ENCODE assay signal across 11 cellular contexts in genomic region chr1:197391303-197392226, GRCh38.
A peak's percentile ranks its signal among the peaks of the same experiment; 100 is the strongest.
DNase-seq lines count a peak whose midpoint lies in the region; ATAC-seq and TF ChIP-seq lines count a peak whose summit lies in the region.
"Had no signal": no experiment of that assay in that cellular context is flagged by ENCODE, and none has a peak within 500 bp of the region (broad histone marks: within the 10 kb centered on the region; RNA-seq: fewer than 3 reads in every experiment).

No MANE protein-coding gene starts in this region.

- no peak overlapping the region for H3K4me3 Mint-ChIP-seq in activated CD4-positive, alpha-beta memory T cell treated with anti-CD3 and anti-CD28 coated beads for 36 hours
- no peak overlapping the region for H3K4me3 Mint-ChIP-seq in activated CD4-positive, alpha-beta memory T cell treated with anti-CD3 and anti-CD28 coated beads, Interleukin-2, amount 10 ng/mL, durations not matched to agents 7 days and 5 days
- no peak overlapping the region for H3K4me3 Mint-ChIP-seq in activated T-helper 1 cell treated with anti-CD3 and anti-CD28 coated beads, Interleukin-12 subunit alpha, Interleukin-12 subunit beta, Interleukin-2, Interleukin-4 antibody, amounts not matched to agents 30 ng/mL and 10 ng/mL and 1 ng/mL, durations not matched to agents 14 hours and 24 hours and 36 hours
- peak overlapping the region in 9 of 10 donors; percentile 28 to 72 (median 68) for H3K4me3 Mint-ChIP-seq in naive thymus-derived CD4-positive, alpha-beta T cell

- peak; percentile 95 for ATAC-seq in naive thymus-derived CD4-positive, alpha-beta T cell
- ATAC-seq: sciatic nerve had no signal

- H3K27me3 ChIP-seq in naive thymus-derived CD4-positive, alpha-beta T cell (ENCODE audit: control insufficient read depth in 2 of 2, insufficient read depth in 2 of 2, low read length in 2 of 2), result no peaks in the 10 kb centered on the region

- H3K27me3 Mint-ChIP-seq in activated CD4-positive, alpha-beta memory T cell treated with anti-CD3 and anti-CD28 coated beads for 36 hours, result no peaks in the 10 kb centered on the region
- H3K27me3 Mint-ChIP-seq in activated CD4-positive, alpha-beta memory T cell treated with anti-CD3 and anti-CD28 coated beads, Interleukin-2, amount 10 ng/mL, durations not matched to agents 7 days and 5 days, result no peaks in the 10 kb centered on the region
- peaks cover 7% of the 10 kb centered on the region for H3K27me3 Mint-ChIP-seq in activated T-helper 1 cell treated with anti-CD3 and anti-CD28 coated beads, Interleukin-12 subunit alpha, Interleukin-12 subunit beta, Interleukin-2, Interleukin-4 antibody, amounts not matched to agents 30 ng/mL and 10 ng/mL and 1 ng/mL, durations not matched to agents 14 hours and 24 hours and 36 hours (ENCODE audit: insufficient read depth)
- peaks cover 0 to 20% (median 0%) of the 10 kb centered on the region in 5 donors for H3K27me3 Mint-ChIP-seq in naive thymus-derived CD4-positive, alpha-beta T cell

- H3K27ac ChIP-seq in naive thymus-derived CD4-positive, alpha-beta T cell (ENCODE audit: low read depth, low read length), result peak overlapping the region; percentile 45

- POLR2A ChIA-PET in activated CD4-positive, alpha-beta memory T cell treated with anti-CD3 and anti-CD28 coated beads for 36 hours (lab: Charles Lee), result no interaction called here
- POLR2A ChIA-PET in activated CD4-positive, alpha-beta memory T cell treated with anti-CD3 and anti-CD28 coated beads, Interleukin-2, amount 10 ng/mL, durations not matched to agents 7 days and 5 days (lab: Charles Lee), result no interaction called here
- POLR2A ChIA-PET in naive thymus-derived CD4-positive, alpha-beta T cell (lab: Charles Lee), result interaction anchor here (1.2 kb wide), 1 partner anchor 11 kb away, joined by 3 read pairs; no protein-coding TSS in a partner anchor

- CTCF ChIA-PET in activated CD4-positive, alpha-beta memory T cell treated with anti-CD3 and anti-CD28 coated beads for 36 hours (lab: Charles Lee), result interaction anchor here (0.6 to 2.0 kb wide), 3 partner anchors 8 to 17 kb away, joined by 3 to 10 read pairs (median 3); no protein-coding TSS in a partner anchor
- CTCF ChIA-PET in activated CD4-positive, alpha-beta memory T cell treated with anti-CD3 and anti-CD28 coated beads, Interleukin-2, amount 10 ng/mL, durations not matched to agents 7 days and 5 days (lab: Charles Lee), result interaction anchor here (1.0 to 1.2 kb wide), 2 partner anchors 8 to 35 kb away, joined by 3 to 6 read pairs; no protein-coding TSS in a partner anchor
- CTCF ChIA-PET in naive thymus-derived CD4-positive, alpha-beta T cell (lab: Charles Lee), result interaction anchor here (1.3 kb wide), 2 partner anchors 8 kb away, joined by 3 to 7 read pairs; no protein-coding TSS in a partner anchor

- peak overlapping the region; percentile 15 for H3K27ac Mint-ChIP-seq in activated CD4-positive, alpha-beta memory T cell treated with anti-CD3 and anti-CD28 coated beads for 36 hours
- H3K27ac Mint-ChIP-seq in activated CD4-positive, alpha-beta memory T cell treated with anti-CD3 and anti-CD28 coated beads, Interleukin-2, amount 10 ng/mL, durations not matched to agents 7 days and 5 days, result no peak overlapping the region
- peak overlapping the region; percentile 18 for H3K27ac Mint-ChIP-seq in activated T-helper 1 cell treated with anti-CD3 and anti-CD28 coated beads, Interleukin-12 subunit alpha, Interleukin-12 subunit beta, Interleukin-2, Interleukin-4 antibody, amounts not matched to agents 30 ng/mL and 10 ng/mL and 1 ng/mL, durations not matched to agents 14 hours and 24 hours and 36 hours
- peak overlapping the region; percentile 65 to 93 (median 88) for H3K27ac Mint-ChIP-seq in naive thymus-derived CD4-positive, alpha-beta T cell

- H3K9me3 ChIP-seq in naive thymus-derived CD4-positive, alpha-beta T cell (ENCODE audit: control insufficient read depth in 2 of 3, low read length in 3 of 3), result no peaks in the 10 kb centered on the region

- TF ChIP-seq CTCF in NB4 (IDR thresholded peaks at IDR 0.05; ENCODE audit: low read depth, low read length), result no peak

- TF ChIP-seq POLR2A in NB4 (IDR thresholded peaks at IDR 0.05; ENCODE audit: extremely low read depth, insufficient read length), result no peak

- H3K4me3 ChIP-seq in NB4 (ENCODE audit: low read depth, low read length), result no peak overlapping the region
- no peak overlapping the region for H3K4me3 ChIP-seq in naive thymus-derived CD4-positive, alpha-beta T cell (ENCODE audit: low read length)

- peaks cover 0 to 28% of the 10 kb centered on the region in 2 donors for H3K4me1 ChIP-seq in naive thymus-derived CD4-positive, alpha-beta T cell (ENCODE audit: control insufficient read depth in 2 of 2, insufficient read depth in 2 of 2, low read length in 2 of 2)

- H3K4me1 Mint-ChIP-seq in activated CD4-positive, alpha-beta memory T cell treated with anti-CD3 and anti-CD28 coated beads for 36 hours (ENCODE audit: low read depth), result peaks cover 32% of the 10 kb centered on the region
- H3K4me1 Mint-ChIP-seq in activated CD4-positive, alpha-beta memory T cell treated with anti-CD3 and anti-CD28 coated beads, Interleukin-2, amount 10 ng/mL, durations not matched to agents 7 days and 5 days, result peaks cover 13% of the 10 kb centered on the region
- peaks cover 20% of the 10 kb centered on the region for H3K4me1 Mint-ChIP-seq in activated T-helper 1 cell treated with anti-CD3 and anti-CD28 coated beads, Interleukin-12 subunit alpha, Interleukin-12 subunit beta, Interleukin-2, Interleukin-4 antibody, amounts not matched to agents 30 ng/mL and 10 ng/mL and 1 ng/mL, durations not matched to agents 14 hours and 24 hours and 36 hours (ENCODE audit: low read depth)
- H3K4me1 Mint-ChIP-seq in naive thymus-derived CD4-positive, alpha-beta T cell, result peaks cover 18 to 56% (median 46%) of the 10 kb centered on the region in 7 donors

- H3K36me3 ChIP-seq in naive thymus-derived CD4-positive, alpha-beta T cell (ENCODE audit: control insufficient read depth in 2 of 3, insufficient read depth in 3 of 3, low read length in 3 of 3), result no peaks in the 10 kb centered on the region

- DNase-seq in activated CD4-positive, alpha-beta memory T cell treated with anti-CD3 and anti-CD28 coated beads for 36 hours, result no peak
- DNase-seq in activated CD4-positive, alpha-beta memory T cell treated with anti-CD3 and anti-CD28 coated beads, Interleukin-2, amount 10 ng/mL, durations not matched to agents 7 days and 5 days, result no peak
- DNase-seq in NB4 (ENCODE audit: low read depth) (peak; percentile 42), NCI-H526 (lab: John Stamatoyannopoulos, UW) (no peak), GM03348 (ENCODE audit: low spot score) (no peak)
- DNase-seq in activated T-helper 1 cell treated with anti-CD3 and anti-CD28 coated beads, Interleukin-12 subunit alpha, Interleukin-12 subunit beta, Interleukin-2, Interleukin-4 antibody, amounts not matched to agents 30 ng/mL and 10 ng/mL and 1 ng/mL, durations not matched to agents 14 hours and 24 hours and 36 hours (ENCODE audit: low spot score), result no peak
- peak in 7 of 9 donors; percentile 63 to 89 (median 82) for DNase-seq in naive thymus-derived CD4-positive, alpha-beta T cell
- no peak for DNase-seq in activated CD4-positive, CD25-positive, alpha-beta regulatory T cell treated with anti-CD3 and anti-CD28 coated beads, Interleukin-2, amount 50 U/mL, for 72 hours
- DNase-seq: NCI-H1092; NK-92 treated with Interleukin-12 subunit alpha and Interleukin-12 subunit beta, amount 100 ng/mL, for 24 hours had no signal

- intact Hi-C loops in activated CD4-positive, alpha-beta memory T cell treated with anti-CD3 and anti-CD28 coated beads for 36 hours (cut with micrococcal nuclease), result no loop called here
- intact Hi-C loops in activated T-helper 1 cell treated with anti-CD3 and anti-CD28 coated beads, Interleukin-12 subunit alpha, Interleukin-12 subunit beta, Interleukin-2, Interleukin-4 antibody, amounts not matched to agents 30 ng/mL and 10 ng/mL and 1 ng/mL, durations not matched to agents 14 hours and 24 hours and 36 hours (cut with micrococcal nuclease), result loop anchor here (10.0 kb wide), 1 partner anchor 533 kb away; no protein-coding TSS in a partner anchor
- intact Hi-C loops in naive thymus-derived CD4-positive, alpha-beta T cell (cut with micrococcal nuclease), result loop anchor here in 1 of 2 donors (1.0 to 5.0 kb wide), 7 partner anchors 9 to 1076 kb away; partner anchors contain the start of genes C1orf53 and NEK7

- no peaks in the 10 kb centered on the region for H3K9me3 Mint-ChIP-seq in activated CD4-positive, alpha-beta memory T cell treated with anti-CD3 and anti-CD28 coated beads for 36 hours
- H3K9me3 Mint-ChIP-seq in activated CD4-positive, alpha-beta memory T cell treated with anti-CD3 and anti-CD28 coated beads, Interleukin-2, amount 10 ng/mL, durations not matched to agents 7 days and 5 days, result no peaks in the 10 kb centered on the region
- no peaks in the 10 kb centered on the region for H3K9me3 Mint-ChIP-seq in activated T-helper 1 cell treated with anti-CD3 and anti-CD28 coated beads, Interleukin-12 subunit alpha, Interleukin-12 subunit beta, Interleukin-2, Interleukin-4 antibody, amounts not matched to agents 30 ng/mL and 10 ng/mL and 1 ng/mL, durations not matched to agents 14 hours and 24 hours and 36 hours
- no peaks in the 10 kb centered on the region for H3K9me3 Mint-ChIP-seq in naive thymus-derived CD4-positive, alpha-beta T cell

- H3K36me3 Mint-ChIP-seq in activated CD4-positive, alpha-beta memory T cell treated with anti-CD3 and anti-CD28 coated beads for 36 hours, result no peaks in the 10 kb centered on the region
- no peaks in the 10 kb centered on the region for H3K36me3 Mint-ChIP-seq in activated CD4-positive, alpha-beta memory T cell treated with anti-CD3 and anti-CD28 coated beads, Interleukin-2, amount 10 ng/mL, durations not matched to agents 7 days and 5 days (ENCODE audit: low read depth)
- no peaks in the 10 kb centered on the region for H3K36me3 Mint-ChIP-seq in activated T-helper 1 cell treated with anti-CD3 and anti-CD28 coated beads, Interleukin-12 subunit alpha, Interleukin-12 subunit beta, Interleukin-2, Interleukin-4 antibody, amounts not matched to agents 30 ng/mL and 10 ng/mL and 1 ng/mL, durations not matched to agents 14 hours and 24 hours and 36 hours (ENCODE audit: low read depth)
- no peaks in the 10 kb centered on the region for H3K36me3 Mint-ChIP-seq in naive thymus-derived CD4-positive, alpha-beta T cell

Comparison
In these comparisons a context has a peak if more than half of its experiments do, and no peak if none do; other contexts are left out.
1. DNase-seq: peak in NB4 (single experiment) and naive thymus-derived CD4-positive, alpha-beta T cell (7 of 9); none in activated CD4-positive, alpha-beta memory T cell treated with anti-CD3 and anti-CD28 coated beads for 36 hours (single experiment), activated CD4-positive, alpha-beta memory T cell treated with anti-CD3 and anti-CD28 coated beads, Interleukin-2, amount 10 ng/mL, durations not matched to agents 7 days and 5 days (single experiment), activated T-helper 1 cell treated with anti-CD3 and anti-CD28 coated beads, Interleukin-12 subunit alpha, Interleukin-12 subunit beta, Interleukin-2, Interleukin-4 antibody, amounts not matched to agents 30 ng/mL and 10 ng/mL and 1 ng/mL, durations not matched to agents 14 hours and 24 hours and 36 hours (single experiment), NCI-H526 (0 of 2), GM03348 (single experiment) and activated CD4-positive, CD25-positive, alpha-beta regulatory T cell treated with anti-CD3 and anti-CD28 coated beads, Interleukin-2, amount 50 U/mL, for 72 hours (single experiment).
2. H3K4me3 Mint-ChIP-seq: peak in naive thymus-derived CD4-positive, alpha-beta T cell (9 of 10); none in activated CD4-positive, alpha-beta memory T cell treated with anti-CD3 and anti-CD28 coated beads for 36 hours (single experiment), activated CD4-positive, alpha-beta memory T cell treated with anti-CD3 and anti-CD28 coated beads, Interleukin-2, amount 10 ng/mL, durations not matched to agents 7 days and 5 days (single experiment) and activated T-helper 1 cell treated with anti-CD3 and anti-CD28 coated beads, Interleukin-12 subunit alpha, Interleukin-12 subunit beta, Interleukin-2, Interleukin-4 antibody, amounts not matched to agents 30 ng/mL and 10 ng/mL and 1 ng/mL, durations not matched to agents 14 hours and 24 hours and 36 hours (single experiment).